In genomic region chr9:34568133-34568532, GRCh38 we compare ENCODE assay signal across 22 cellular contexts. TPM values are rescaled to one million over a fixed set of nuclear protein-coding genes. Genes with fewer than 3 reads are reported as not detected.
A peak's percentile ranks its signal among the peaks of the same experiment; 100 is the strongest.
DNase-seq lines count a peak whose midpoint lies in the region; ATAC-seq, FAIRE-seq and TF ChIP-seq lines count a peak whose summit lies in the region.
"Had no signal": no experiment of that assay in that cellular context is flagged by ENCODE, and none has a peak within 500 bp of the region (broad histone marks: within the 10 kb centered on the region; RNA-seq: fewer than 3 reads in every experiment).

No MANE protein-coding gene starts in this region.

- H3K36me3 ChIP-seq in WERI-Rb-1 = peaks cover 20% of the 10 kb centered on the region
- no peaks in the 10 kb centered on the region for H3K36me3 ChIP-seq in bronchial epithelial cell (ENCODE audit: control insufficient read depth, insufficient read depth, low read length)
- H3K36me3 ChIP-seq in kidney (ENCODE audit: control insufficient read depth in 1 of 2, insufficient read depth in 2 of 2, low read length in 2 of 2) = no peaks in the 10 kb centered on the region
- no peaks in the 10 kb centered on the region for H3K36me3 ChIP-seq in neural progenitor cell
- no peaks in the 10 kb centered on the region for H3K36me3 ChIP-seq in PC-3 (ENCODE audit: low read depth, low read length)

- H3K9me3 Mint-ChIP-seq in neural progenitor cell = peaks cover 2% of the 10 kb centered on the region

- ATAC-seq in HG02763 (IDR thresholded peaks at IDR 0.05; ENCODE audit: unreplicated experiment) (no peak), PC-3 (no peak), HG03565 (IDR thresholded peaks at IDR 0.05; ENCODE audit: unreplicated experiment) (no peak)
- ATAC-seq: A549, HCT116, K562 had no signal

- CTCF ChIA-PET in PC-3 (lab: Charles Lee) = no interaction called here

- H3K27me3 Mint-ChIP-seq in neural progenitor cell (ENCODE audit: insufficient read depth, low read depth) = peaks cover 8% of the 10 kb centered on the region

- intact Hi-C loops in kidney (cut with DNase I) = no loop called here
- intact Hi-C loops in PC-3 (cut with micrococcal nuclease) = no loop called here

- no TSS peak for BruUV-seq in PC-3 (replicated peaks; lab: Mats Ljungman, UMichigan)

- TF ChIP-seq CTCF in WERI-Rb-1 (IDR thresholded peaks at IDR 0.05; ENCODE audit: low read depth, low read length) (peak; percentile 34; the same call in 1 of the 2 replicates), bronchial epithelial cell (IDR thresholded peaks at IDR 0.05; ENCODE audit: insufficient read depth, low read length, severe bottlenecking) (no peak), kidney (IDR thresholded peaks at IDR 0.05; ENCODE audit: borderline replicate concordance, extremely low read depth, insufficient read depth) (no peak), neural progenitor cell (IDR thresholded peaks at IDR 0.05) (no peak), PC-3 (conservative IDR thresholded peaks at IDR 0.05; ENCODE audit: low read depth, low read length) (no peak)

- H3K27me3 ChIP-seq in WERI-Rb-1 (ENCODE audit: insufficient read depth, low read depth, severe bottlenecking) = no peaks in the 10 kb centered on the region
- H3K27me3 ChIP-seq in bronchial epithelial cell (ENCODE audit: control insufficient read depth, insufficient read depth, low read length) = peaks cover 28% of the 10 kb centered on the region
- H3K27me3 ChIP-seq in neural progenitor cell = no peaks in the 10 kb centered on the region
- no peaks in the 10 kb centered on the region for H3K27me3 ChIP-seq in PC-3 (ENCODE audit: low read length)
- H3K27me3 ChIP-seq: BE2C had no signal

- POLR2A ChIA-PET in PC-3 (lab: Charles Lee; ENCODE audit: unreplicated experiment) = no interaction called here

- H3K9me2 ChIP-seq in PC-3 (replicated peaks; ENCODE audit: low read length) = no peaks in the 10 kb centered on the region

- no peak overlapping the region for H3K27ac Mint-ChIP-seq in neural progenitor cell
- H3K27ac Mint-ChIP-seq: CD4-positive, alpha-beta memory T cell had no signal

- H3K4me2 ChIP-seq in neural progenitor cell (peak overlapping the region; percentile 33), PC-3 (ENCODE audit: low read length) (no peak overlapping the region)
- H3K4me2 ChIP-seq: A549 had no signal

- no peak overlapping the region for H3K4me3 Mint-ChIP-seq in neural progenitor cell
- H3K4me3 Mint-ChIP-seq: CD4-positive, alpha-beta memory T cell had no signal

- H3K36me3 Mint-ChIP-seq in neural progenitor cell = peaks cover 39% of the 10 kb centered on the region
- H3K36me3 Mint-ChIP-seq: CD4-positive, alpha-beta memory T cell had no signal

- peaks cover 20% of the 10 kb centered on the region for H3F3A ChIP-seq in neural progenitor cell (ENCODE audit: low read depth)
- H3F3A ChIP-seq in PC-3 (ENCODE audit: low read length, unreplicated experiment) = no peaks in the 10 kb centered on the region

- H3K4me1 ChIP-seq in kidney (ENCODE audit: control insufficient read depth in 1 of 2, insufficient read depth in 1 of 2, low read depth in 1 of 2, low read length in 2 of 2) (peaks cover 0 to 4% of the 10 kb centered on the region in 2 donors), neural progenitor cell (peaks cover 57% of the 10 kb centered on the region), PC-3 (ENCODE audit: insufficient read depth, low read length) (no peaks in the 10 kb centered on the region)

- no peak overlapping the region for H3K4me3 ChIP-seq in WERI-Rb-1 (ENCODE audit: low read depth, low read length)
- H3K4me3 ChIP-seq in bronchial epithelial cell (ENCODE audit: low read depth, low read length) = no peak overlapping the region
- H3K4me3 ChIP-seq in kidney (ENCODE audit: low read length in 2 of 2) = no peak overlapping the region
- H3K4me3 ChIP-seq in neural progenitor cell = no peak overlapping the region
- no peak overlapping the region for H3K4me3 ChIP-seq in PC-3 (ENCODE audit: low read length)
- H3K4me3 ChIP-seq: A549, K562 had no signal

- FAIRE-seq in bronchial epithelial cell (lab: Jason Lieb, UNC) (peak; percentile 80), kidney (lab: Jason Lieb, UNC) (no peak), RCC 7860 (lab: Jason Lieb, UNC) (no peak)
- FAIRE-seq: A549, G401.6, GM12891, GM19239, K562 had no signal

- H3K79me2 ChIP-seq in neural progenitor cell (ENCODE audit: low read depth) (no peaks in the 10 kb centered on the region), PC-3 (ENCODE audit: low read length) (no peaks in the 10 kb centered on the region)

- H3K27ac ChIP-seq in WERI-Rb-1 = peak overlapping the region; percentile 87
- H3K27ac ChIP-seq in kidney (ENCODE audit: low read depth in 2 of 2, low read length in 2 of 2) = no peak overlapping the region
- H3K27ac ChIP-seq in neural progenitor cell = no peak overlapping the region
- H3K27ac ChIP-seq in PC-3 (ENCODE audit: low read length) = no peak overlapping the region
- H3K27ac ChIP-seq: A549, C4-2B, HL-60 had no signal

- H3K9ac ChIP-seq in kidney (ENCODE audit: low read length in 2 of 2) (no peak overlapping the region), neural progenitor cell (no peak overlapping the region), PC-3 (ENCODE audit: low read length) (no peak overlapping the region)

- H4K20me1 ChIP-seq in neural progenitor cell (ENCODE audit: low read depth) (peaks cover 55% of the 10 kb centered on the region), PC-3 (ENCODE audit: low read length) (no peaks in the 10 kb centered on the region)

- H2AFZ ChIP-seq in neural progenitor cell (replicated peaks) (no peak overlapping the region), PC-3 (ENCODE audit: low read length) (no peak overlapping the region)

- H3K4me1 Mint-ChIP-seq in neural progenitor cell = peaks cover 70% of the 10 kb centered on the region

- H3K9me3 ChIP-seq in WERI-Rb-1 (ENCODE audit: severe bottlenecking) (no peaks in the 10 kb centered on the region), kidney (ENCODE audit: control insufficient read depth in 1 of 2, low read length in 2 of 2) (no peaks in the 10 kb centered on the region), neural progenitor cell (ENCODE audit: low read depth) (no peaks in the 10 kb centered on the region), PC-3 (ENCODE audit: low read length) (no peaks in the 10 kb centered on the region)
- H3K9me3 ChIP-seq: A549, BE2C had no signal

- DNase-seq in WERI-Rb-1 = peak; percentile 49
- DNase-seq in bronchial epithelial cell (ENCODE audit: low read depth) = no peak
- DNase-seq in kidney = peak; percentile 43
- no peak for DNase-seq in neural progenitor cell (ENCODE audit: low spot score)
- no peak for DNase-seq in RCC 7860 (ENCODE audit: low spot score)
- DNase-seq in PC-3 = no peak
- DNase-seq: CD4-positive, alpha-beta memory T cell; DMS153; DMS79 treated with DMSO at 0.1 percent for 48 hours; EL had no signal

RNA-seq across cellular contexts. Expression of gene CNTFR, which starts 21.4 kb away (rescaled TPM):
- total RNA-seq in bronchial epithelial cell (not detected in 2 replicates), kidney (3.7 TPM), neural progenitor cell (ENCODE audit: low replicate concordance) (8.6 and 37.2 TPM in 2 replicates), PC-3 (2014; rRNA removed) (not detected in 2 replicates)
- polyA plus RNA-seq in kidney (ENCODE audit: insufficient read depth, low read depth, low replicate concordance) = 1.7 TPM
- total RNA-seq: CD4-positive, alpha-beta memory T cell; K562 had no signal
- polyA plus RNA-seq: AG04450; CD4-positive, alpha-beta memory T cell; K562 had no signal

RNA-seq across cellular contexts. Expression of gene RPP25L, which starts 43.8 kb away (rescaled TPM):
- total RNA-seq in bronchial epithelial cell = 45.8 and 49.3 TPM in 2 replicates
- total RNA-seq in kidney = 21.9 TPM
- polyA plus RNA-seq in kidney (ENCODE audit: insufficient read depth, low read depth, low replicate concordance) = 73.8 TPM
- total RNA-seq in neural progenitor cell (ENCODE audit: low replicate concordance) = 17.4 and 40.1 TPM in 2 replicates
- total RNA-seq in PC-3 (2014; rRNA removed) = 25.0 and 30.2 TPM in 2 replicates

RNA-seq across cellular contexts. Expression of gene ENHO, which starts 45.3 kb away (rescaled TPM):
- total RNA-seq in bronchial epithelial cell = 0.13 TPM in 1 of 2 replicates, not detected in the other
- 0.22 TPM for total RNA-seq in kidney
- 2.7 TPM for polyA plus RNA-seq in kidney (ENCODE audit: insufficient read depth, low read depth, low replicate concordance)
- total RNA-seq in neural progenitor cell (ENCODE audit: low replicate concordance) = 4.4 and 21.3 TPM in 2 replicates
- total RNA-seq in PC-3 (2014; rRNA removed) = 1.3 and 2.0 TPM in 2 replicates
- total RNA-seq: CD4-positive, alpha-beta memory T cell had no signal
- polyA plus RNA-seq: AG04450, K562 had no signal

RNA-seq across cellular contexts. Expression of gene DCTN3, which starts 52.2 kb away (rescaled TPM):
- total RNA-seq in bronchial epithelial cell (57.1 and 73.4 TPM in 2 replicates), kidney (92.0 TPM), neural progenitor cell (ENCODE audit: low replicate concordance) (45.6 and 98.3 TPM in 2 replicates), PC-3 (2014; rRNA removed) (102 and 105 TPM in 2 replicates)
- 175 TPM for polyA plus RNA-seq in kidney (ENCODE audit: insufficient read depth, low read depth, low replicate concordance)

Comparison
In these comparisons a context has a peak if more than half of its experiments do, and no peak if none do; other contexts are left out.
1. DNase-seq: peak in WERI-Rb-1 (single experiment) and kidney (single experiment); none in bronchial epithelial cell (single experiment), neural progenitor cell (single experiment), RCC 7860 (single experiment) and PC-3 (single experiment).